24 cellular contexts compared by ENCODE assay signal in the genomic region with DNA sequence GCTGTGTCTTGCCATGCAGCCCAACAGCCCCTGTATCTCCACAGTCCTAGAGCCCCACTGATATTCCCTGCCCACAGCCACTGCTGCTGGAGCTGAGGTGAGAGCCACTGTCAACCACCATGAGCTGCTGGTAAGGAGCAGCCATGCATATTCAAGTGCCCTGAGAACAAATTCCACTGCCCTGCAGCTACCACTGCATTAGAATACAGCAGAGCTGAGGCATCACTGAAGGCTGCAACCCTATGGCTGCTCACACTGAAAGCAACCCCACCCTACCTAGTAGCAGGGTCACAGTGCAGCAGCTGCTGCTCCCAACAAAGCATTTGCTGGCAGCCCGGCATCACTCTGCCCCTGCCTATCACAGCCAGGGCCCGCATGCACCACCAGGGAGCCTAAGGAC.
"Had no signal": no experiment of that assay in that cellular context is flagged by ENCODE, and none has a peak within 500 bp of the region (broad histone marks: within the 10 kb centered on the region; RNA-seq: fewer than 3 reads in every experiment).

No MANE protein-coding gene starts in this region.

- DNase-seq: activated CD4-positive, alpha-beta T cell treated with anti-CD3 and anti-CD28 coated beads for 48 hours; activated CD4-positive, alpha-beta T cell treated with anti-CD3 and anti-CD28 coated beads, Interleukin-2, amount 50 U/mL, for 4 hours; activated CD4-positive, CD25-positive, alpha-beta regulatory T cell treated with anti-CD3 and anti-CD28 coated beads, Interleukin-2, amount 50 U/mL, for 72 hours; activated CD8-positive, alpha-beta memory T cell treated with anti-CD3 and anti-CD28 coated beads, Interleukin-2, amount 10 ng/mL, durations not matched to agents 7 days and 5 days; activated effector memory CD4-positive, alpha-beta T cell treated with anti-CD3 and anti-CD28 coated beads, Interleukin-2, amount 50 U/mL, for 16 hours; activated naive CD4-positive, alpha-beta T cell treated with Interleukin-2 at 50 U/mL for 16 hours; activated naive CD8-positive, alpha-beta T cell treated with anti-CD3 and anti-CD28 coated beads, Interleukin-2, amount 50 U/mL, for 24 hours; activated T-cell treated with anti-CD3 and anti-CD28 coated beads, Interleukin-2, amount 50 U/mL, for 4 hours; amniotic stem cell; body of pancreas; Karpas-422; MM.1S; NCI-H1105; NCI-H1436 treated with DMSO at 0.1 percent for 48 hours; NCI-H187 treated with DMSO at 0.1 percent for 48 hours; NCI-H2081 treated with DMSO at 0.1 percent for 48 hours; NCI-H446; NCI-H524; PC-3; SHP77 treated with DMSO at 0.1 percent for 48 hours had no signal

- H3K27me3 ChIP-seq: ascending aorta, body of pancreas had no signal

- H3K4me3 ChIP-seq: ascending aorta, body of pancreas, K562 had no signal

- H3K27ac ChIP-seq: ascending aorta, body of pancreas had no signal

- H3K9me3 ChIP-seq: body of pancreas had no signal

- H3K4me1 ChIP-seq: ascending aorta, body of pancreas had no signal

- H3K27ac Mint-ChIP-seq: activated CD8-positive, alpha-beta memory T cell treated with anti-CD3 and anti-CD28 coated beads, Interleukin-2, amount 10 ng/mL, durations not matched to agents 7 days and 5 days; activated naive CD8-positive, alpha-beta T cell treated with anti-CD3 and anti-CD28 coated beads, Interleukin-2, amount 50 U/mL, for 24 hours; T-helper 1 cell treated with Interleukin-12 subunit alpha and Interleukin-12 subunit beta and Interleukin-4 antibody, amounts not matched to agents 30 μg/mL and 1 μg/mL, for 36 hours had no signal

- H3K27me3 Mint-ChIP-seq: activated CD8-positive, alpha-beta memory T cell treated with anti-CD3 and anti-CD28 coated beads, Interleukin-2, amount 10 ng/mL, durations not matched to agents 7 days and 5 days; activated naive CD8-positive, alpha-beta T cell treated with anti-CD3 and anti-CD28 coated beads, Interleukin-2, amount 50 U/mL, for 24 hours had no signal

- H3K4me3 Mint-ChIP-seq: activated CD8-positive, alpha-beta memory T cell treated with anti-CD3 and anti-CD28 coated beads, Interleukin-2, amount 10 ng/mL, durations not matched to agents 7 days and 5 days; activated naive CD8-positive, alpha-beta T cell treated with anti-CD3 and anti-CD28 coated beads, Interleukin-2, amount 50 U/mL, for 24 hours; activated T-cell treated with anti-CD3 and anti-CD28 coated beads, Interleukin-2, amount 50 U/mL, for 4 hours; T-helper 1 cell treated with Interleukin-12 subunit alpha and Interleukin-12 subunit beta and Interleukin-4 antibody, amounts not matched to agents 30 μg/mL and 1 μg/mL, for 36 hours had no signal

- ATAC-seq: activated CD8-positive, alpha-beta memory T cell treated with anti-CD3 and anti-CD28 coated beads, Interleukin-2, amount 10 ng/mL, durations not matched to agents 7 days and 5 days; activated naive CD4-positive, alpha-beta T cell treated with anti-CD3 and anti-CD28 coated beads, Interleukin-2, amount 50 U/mL, for 72 hours; activated naive CD8-positive, alpha-beta T cell treated with anti-CD3 and anti-CD28 coated beads, Interleukin-2, amount 50 U/mL, for 24 hours; activated T-cell treated with anti-CD3 and anti-CD28 coated beads, Interleukin-2, amount 50 U/mL, for 4 hours; body of pancreas; K562; PC-3 had no signal

- H3K4me1 Mint-ChIP-seq: activated CD8-positive, alpha-beta memory T cell treated with anti-CD3 and anti-CD28 coated beads, Interleukin-2, amount 10 ng/mL, durations not matched to agents 7 days and 5 days; activated naive CD8-positive, alpha-beta T cell treated with anti-CD3 and anti-CD28 coated beads, Interleukin-2, amount 50 U/mL, for 24 hours had no signal
